Comparison of ENCODE assay signal across 26 cellular contexts in the genomic region with DNA sequence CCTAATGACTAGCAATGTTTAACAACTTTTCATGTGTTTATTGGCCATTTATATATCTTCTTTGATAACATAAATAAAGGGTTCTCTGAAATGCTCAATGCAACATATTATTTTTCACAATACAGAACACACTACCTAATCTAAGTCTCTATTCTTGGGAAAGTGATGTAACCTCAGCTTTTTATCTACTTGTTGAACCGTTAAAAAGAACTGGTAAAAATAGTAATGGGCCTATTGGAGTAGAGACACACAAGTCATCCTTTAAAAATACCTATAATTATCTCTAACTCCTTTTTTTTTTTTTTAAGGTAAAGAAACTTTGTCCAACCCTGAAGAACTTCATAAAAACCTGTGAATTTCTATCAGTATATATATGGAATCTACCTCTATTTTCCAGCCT.
"Had no signal": no experiment of that assay in that cellular context is flagged by ENCODE, and none has a peak within 500 bp of the region (broad histone marks: within the 10 kb centered on the region; RNA-seq: fewer than 3 reads in every experiment).

No MANE protein-coding gene starts in this region.

- ATAC-seq: stimulated activated effector memory CD8-positive, alpha-beta T cell treated with anti-CD3 and anti-CD28 coated beads, Interleukin-12 subunit alpha, Interleukin-12 subunit beta, amount 100 ng/mL, for 72 hours; stimulated activated memory B cell treated with anti-CD40 and anti-IgM and Interleukin-4, amounts not matched to agents 10 μg/mL and 1 μg/mL and 100 μg/mL, for 72 hours; stimulated activated naive B cell treated with anti-CD40 and anti-IgM and Interleukin-4, amounts not matched to agents 10 μg/mL and 1 μg/mL and 100 μg/mL, for 72 hours; stimulated activated naive CD8-positive, alpha-beta T cell treated with anti-CD3 and anti-CD28 coated beads, Interleukin-15, amount 100 ng/mL, for 72 hours; stimulated activated naive CD8-positive, alpha-beta T cell treated with anti-CD3 and anti-CD28 coated beads, Interleukin-15, Interleukin-2, amounts not matched to agents 100 U/mL and 50 U/mL, for 24 hours; upper lobe of right lung had no signal

- H3K4me1 ChIP-seq: stomach, suprapubic skin, testis, thyroid gland, tibial artery, tibial nerve, transverse colon, upper lobe of left lung, upper lobe of right lung, uterus, vagina had no signal

- DNase-seq: stimulated activated CD4-positive, alpha-beta T cell treated with anti-CD3 and anti-CD28 coated beads, Interleukin-2, amount 100 ng/mL, for 48 hours; stimulated activated CD4-positive, alpha-beta T cell treated with anti-CD3 and anti-CD28 coated beads, Interleukin-4, amount 100 ng/mL, for 1 hour; stimulated activated CD4-positive, alpha-beta T cell treated with anti-CD3 and anti-CD28 coated beads, Interleukin-4, amount 100 ng/mL, for 24 hours; stimulated activated CD4-positive, alpha-beta T cell treated with anti-CD3 and anti-CD28 coated beads, Interleukin-4, amount 100 ng/mL, for 4 hours; stimulated activated CD8-positive, alpha-beta memory T cell treated with anti-CD3 and anti-CD28 coated beads, Interleukin-4, amount 100 ng/mL, for 48 hours; stimulated activated naive B cell treated with anti-CD40 and anti-IgM and Interleukin-4, amounts not matched to agents 10 μg/mL and 1 μg/mL and 100 μg/mL, for 72 hours; stimulated activated naive CD4-positive, alpha-beta T cell; stimulated activated naive CD4-positive, alpha-beta T cell treated with Interleukin-2 at 50 U/mL for 16 hours; stimulated activated naive CD8-positive, alpha-beta T cell treated with anti-CD3 and anti-CD28 coated beads, Interleukin-15, amount 100 ng/mL, for 72 hours; stimulated activated naive CD8-positive, alpha-beta T cell treated with anti-CD3 and anti-CD28 coated beads, Interleukin-15, Interleukin-2, amounts not matched to agents 100 U/mL and 50 U/mL, for 24 hours; stomach; substantia nigra; testis; thyroid gland; tibial artery; transverse colon; trophoblast cell; upper lobe of left lung; upper lobe of right lung; uterus had no signal

- H3K9me3 ChIP-seq: suprapubic skin, testis, thoracic aorta, thyroid gland, tibial artery, tibial nerve, upper lobe of right lung, uterus, vagina had no signal

- H3K36me3 ChIP-seq: stomach, suprapubic skin, thoracic aorta, thyroid gland, tibial artery, tibial nerve, transverse colon, upper lobe of left lung, upper lobe of right lung, uterus, vagina had no signal

- H3K27ac ChIP-seq: stomach, suprapubic skin, testis, thoracic aorta, thyroid gland, tibial artery, tibial nerve, transverse colon, upper lobe of left lung, upper lobe of right lung, uterus, vagina had no signal

- H3K27me3 ChIP-seq: stomach, suprapubic skin, testis, thyroid gland, tibial artery, tibial nerve, transverse colon, upper lobe of left lung, upper lobe of right lung, uterus, vagina had no signal

- H3K4me3 ChIP-seq: stomach, suprapubic skin, testis, thoracic aorta, thyroid gland, tibial artery, tibial nerve, transverse colon, upper lobe of left lung, upper lobe of right lung, uterus, vagina had no signal
